Comparison of ENCODE assay signal across 1 cellular context in the genomic region with DNA sequence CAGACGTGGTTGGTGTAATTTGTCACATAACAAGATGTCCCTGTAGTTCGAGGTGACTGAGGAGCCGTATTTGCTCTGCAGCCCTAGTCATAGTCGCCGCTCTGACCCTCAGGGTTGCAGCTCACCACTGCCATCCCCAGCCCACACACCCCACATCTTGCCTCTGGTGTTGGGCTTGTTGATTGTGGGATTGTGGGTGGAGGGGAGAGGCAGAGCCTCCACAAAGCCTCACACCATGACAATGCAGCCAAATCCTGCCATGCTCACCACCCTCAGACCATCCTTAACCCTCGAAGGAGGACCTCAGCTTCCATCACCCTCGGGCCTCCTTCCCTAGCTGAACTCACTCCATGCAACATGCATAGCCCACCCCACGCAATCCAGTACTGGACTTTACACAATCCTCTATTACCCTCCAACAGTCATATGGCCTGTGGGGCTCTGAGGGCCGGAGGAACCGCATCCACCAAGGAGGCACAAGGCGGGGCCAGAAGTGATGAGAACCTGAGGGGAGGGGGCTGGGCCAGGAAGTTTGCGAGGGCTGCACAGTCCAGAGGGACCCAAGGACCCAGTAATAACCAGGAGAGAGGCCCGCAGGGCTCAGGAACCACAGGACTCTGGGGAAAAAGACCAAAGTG.
TF ChIP-seq lines count a peak whose summit lies in the region.

No MANE protein-coding gene starts in this region.

TF ChIP-seq in IMR-90, 13 proteins besides CTCF, POLR2A, EP300 and RAD21 (continued from another document):
- TF ChIP-seq, protein P1, sequence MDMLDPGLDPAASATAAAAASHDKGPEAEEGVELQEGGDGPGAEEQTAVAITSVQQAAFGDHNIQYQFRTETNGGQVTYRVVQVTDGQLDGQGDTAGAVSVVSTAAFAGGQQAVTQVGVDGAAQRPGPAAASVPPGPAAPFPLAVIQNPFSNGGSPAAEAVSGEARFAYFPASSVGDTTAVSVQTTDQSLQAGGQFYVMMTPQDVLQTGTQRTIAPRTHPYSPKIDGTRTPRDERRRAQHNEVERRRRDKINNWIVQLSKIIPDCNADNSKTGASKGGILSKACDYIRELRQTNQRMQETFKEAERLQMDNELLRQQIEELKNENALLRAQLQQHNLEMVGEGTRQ (IDR thresholded peaks at IDR 0.05; ENCODE audit: low read depth, low read length): no peak
